ENCODE assay signal across 1 cellular context in genomic region chr16:67249762-67250327, GRCh38.
TF ChIP-seq lines count a peak whose summit lies in the region.

No MANE protein-coding gene starts in this region.

TF ChIP-seq in HepG2, 621 proteins besides CTCF, POLR2A, EP300 and RAD21:
- TF ChIP-seq MIXL1 (CRISPR knock-in tag; IDR thresholded peaks at IDR 0.05): no peak
- no peak for TF ChIP-seq ZMYM4 (CRISPR knock-in tag; IDR thresholded peaks at IDR 0.05)
- no peak for TF ChIP-seq NFAT5 (CRISPR knock-in tag; IDR thresholded peaks at IDR 0.05)
- TF ChIP-seq GLI4 (CRISPR knock-in tag; IDR thresholded peaks at IDR 0.05; ENCODE audit: borderline replicate concordance): no peak
- no peak for TF ChIP-seq ZHX1 (CRISPR knock-in tag; IDR thresholded peaks at IDR 0.05; ENCODE audit: low read depth)
- TF ChIP-seq ZGPAT (CRISPR knock-in tag; IDR thresholded peaks at IDR 0.05): no peak
- peak; percentile 61; the same call in 1 of the 2 replicates for TF ChIP-seq ZNF263 (CRISPR knock-in tag; IDR thresholded peaks at IDR 0.05)
